In the genomic region with DNA sequence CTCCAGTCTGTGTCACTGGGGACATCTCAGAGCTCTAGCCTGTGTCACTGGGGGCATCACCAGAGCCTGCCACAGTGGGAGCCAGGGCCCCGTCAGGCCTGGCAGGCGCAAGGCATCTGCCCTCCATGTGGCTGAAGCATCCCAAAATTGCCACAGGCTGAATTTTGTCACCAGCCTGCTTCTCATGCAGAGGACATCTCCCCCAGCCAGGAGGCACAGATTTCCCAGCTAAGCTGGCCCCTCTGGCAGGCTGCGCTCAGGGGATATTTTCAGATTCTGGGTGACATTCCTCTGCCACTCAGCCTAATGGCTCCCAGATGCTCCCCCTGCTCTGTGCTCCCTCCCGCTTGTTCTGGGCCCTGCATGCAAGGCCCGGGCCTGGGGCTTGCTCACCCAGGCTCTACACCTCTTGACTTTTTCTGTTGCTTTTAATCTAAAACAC, we compare ENCODE assay signal across 1 cellular context.
TF ChIP-seq lines count a peak whose summit lies in the region.

No MANE protein-coding gene starts in this region.

TF ChIP-seq in GM23338, 12 proteins besides CTCF, POLR2A, EP300 and RAD21 (continued from another document):
- TF ChIP-seq, protein P1, sequence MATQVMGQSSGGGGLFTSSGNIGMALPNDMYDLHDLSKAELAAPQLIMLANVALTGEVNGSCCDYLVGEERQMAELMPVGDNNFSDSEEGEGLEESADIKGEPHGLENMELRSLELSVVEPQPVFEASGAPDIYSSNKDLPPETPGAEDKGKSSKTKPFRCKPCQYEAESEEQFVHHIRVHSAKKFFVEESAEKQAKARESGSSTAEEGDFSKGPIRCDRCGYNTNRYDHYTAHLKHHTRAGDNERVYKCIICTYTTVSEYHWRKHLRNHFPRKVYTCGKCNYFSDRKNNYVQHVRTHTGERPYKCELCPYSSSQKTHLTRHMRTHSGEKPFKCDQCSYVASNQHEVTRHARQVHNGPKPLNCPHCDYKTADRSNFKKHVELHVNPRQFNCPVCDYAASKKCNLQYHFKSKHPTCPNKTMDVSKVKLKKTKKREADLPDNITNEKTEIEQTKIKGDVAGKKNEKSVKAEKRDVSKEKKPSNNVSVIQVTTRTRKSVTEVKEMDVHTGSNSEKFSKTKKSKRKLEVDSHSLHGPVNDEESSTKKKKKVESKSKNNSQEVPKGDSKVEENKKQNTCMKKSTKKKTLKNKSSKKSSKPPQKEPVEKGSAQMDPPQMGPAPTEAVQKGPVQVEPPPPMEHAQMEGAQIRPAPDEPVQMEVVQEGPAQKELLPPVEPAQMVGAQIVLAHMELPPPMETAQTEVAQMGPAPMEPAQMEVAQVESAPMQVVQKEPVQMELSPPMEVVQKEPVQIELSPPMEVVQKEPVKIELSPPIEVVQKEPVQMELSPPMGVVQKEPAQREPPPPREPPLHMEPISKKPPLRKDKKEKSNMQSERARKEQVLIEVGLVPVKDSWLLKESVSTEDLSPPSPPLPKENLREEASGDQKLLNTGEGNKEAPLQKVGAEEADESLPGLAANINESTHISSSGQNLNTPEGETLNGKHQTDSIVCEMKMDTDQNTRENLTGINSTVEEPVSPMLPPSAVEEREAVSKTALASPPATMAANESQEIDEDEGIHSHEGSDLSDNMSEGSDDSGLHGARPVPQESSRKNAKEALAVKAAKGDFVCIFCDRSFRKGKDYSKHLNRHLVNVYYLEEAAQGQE (IDR thresholded peaks at IDR 0.05; ENCODE audit: unreplicated experiment), result no peak
- TF ChIP-seq EZH2phosphoT487 (IDR thresholded peaks at IDR 0.05; ENCODE audit: unreplicated experiment), result no peak
- TF ChIP-seq STAT1 (IDR thresholded peaks at IDR 0.05; ENCODE audit: unreplicated experiment), result no peak
- TF ChIP-seq ZNF114 (CRISPR knock-in tag; IDR thresholded peaks at IDR 0.05), result no peak
- TF ChIP-seq NANOG (IDR thresholded peaks at IDR 0.05; ENCODE audit: borderline replicate concordance), result no peak
- TF ChIP-seq, protein P2, sequence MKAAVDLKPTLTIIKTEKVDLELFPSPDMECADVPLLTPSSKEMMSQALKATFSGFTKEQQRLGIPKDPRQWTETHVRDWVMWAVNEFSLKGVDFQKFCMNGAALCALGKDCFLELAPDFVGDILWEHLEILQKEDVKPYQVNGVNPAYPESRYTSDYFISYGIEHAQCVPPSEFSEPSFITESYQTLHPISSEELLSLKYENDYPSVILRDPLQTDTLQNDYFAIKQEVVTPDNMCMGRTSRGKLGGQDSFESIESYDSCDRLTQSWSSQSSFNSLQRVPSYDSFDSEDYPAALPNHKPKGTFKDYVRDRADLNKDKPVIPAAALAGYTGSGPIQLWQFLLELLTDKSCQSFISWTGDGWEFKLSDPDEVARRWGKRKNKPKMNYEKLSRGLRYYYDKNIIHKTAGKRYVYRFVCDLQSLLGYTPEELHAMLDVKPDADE (IDR thresholded peaks at IDR 0.05), result no peak
- TF ChIP-seq JUNB (IDR thresholded peaks at IDR 0.05; ENCODE audit: unreplicated experiment), result no peak
